Comparison of ENCODE assay signal across 1 cellular context in the genomic region with DNA sequence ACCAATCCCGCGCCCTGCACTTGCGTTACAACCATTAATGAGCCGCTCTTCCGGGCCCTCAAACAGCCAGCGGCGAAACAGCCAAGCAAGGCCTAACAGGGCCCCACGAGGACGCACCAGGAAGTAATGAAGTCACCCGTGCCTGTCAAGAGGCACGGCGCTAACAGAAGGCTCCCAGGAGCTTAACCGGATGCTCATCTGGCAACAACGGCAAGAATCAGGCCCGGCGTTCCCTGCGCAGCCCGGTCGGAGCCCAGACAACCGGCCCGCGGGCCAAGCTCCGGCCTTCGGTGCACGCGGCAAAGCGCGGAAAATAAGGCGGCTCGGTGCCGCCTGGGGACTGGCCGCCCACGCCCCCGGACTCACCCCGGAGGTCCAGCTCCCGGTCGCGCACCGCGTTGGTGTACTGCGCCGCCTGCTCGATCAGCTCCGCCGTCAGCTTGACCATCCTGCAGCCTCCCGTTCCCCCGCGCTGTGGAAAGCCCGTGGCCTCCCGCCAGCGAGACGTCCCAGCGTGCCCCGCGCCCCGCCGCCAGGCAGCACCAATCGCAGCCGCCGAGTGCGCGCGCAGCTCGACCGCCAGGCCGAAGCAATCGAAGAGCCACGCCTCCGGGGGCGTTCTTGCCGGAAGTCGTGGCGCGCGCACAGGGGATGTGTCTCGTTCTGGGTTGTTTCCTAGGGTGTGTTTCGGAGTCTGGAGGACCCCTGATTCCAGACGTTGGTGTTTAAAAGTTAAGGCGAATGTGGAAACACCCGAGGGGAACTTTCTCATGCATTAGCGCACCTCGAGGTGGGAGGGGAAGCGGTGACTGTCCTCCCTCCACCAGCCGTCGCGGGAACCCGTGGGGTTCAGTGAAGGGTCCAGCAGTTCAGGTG.
TF ChIP-seq lines count a peak whose summit lies in the region.

A gene (minus strand): TSS at position 518 of the 876 bp plus-strand sequence. CDS start 70 bp downstream, at position 448.

TF ChIP-seq in HepG2, 621 proteins besides CTCF, POLR2A, EP300 and RAD21 (continued from another document):
- TF ChIP-seq AGO2 (optimal IDR thresholded peaks at IDR 0.05; ENCODE audit: low read depth, low read length) = peak; percentile 88
- TF ChIP-seq RBM22 (optimal IDR thresholded peaks at IDR 0.05; ENCODE audit: low read length) = peak; percentile 45
- TF ChIP-seq, protein P1, sequence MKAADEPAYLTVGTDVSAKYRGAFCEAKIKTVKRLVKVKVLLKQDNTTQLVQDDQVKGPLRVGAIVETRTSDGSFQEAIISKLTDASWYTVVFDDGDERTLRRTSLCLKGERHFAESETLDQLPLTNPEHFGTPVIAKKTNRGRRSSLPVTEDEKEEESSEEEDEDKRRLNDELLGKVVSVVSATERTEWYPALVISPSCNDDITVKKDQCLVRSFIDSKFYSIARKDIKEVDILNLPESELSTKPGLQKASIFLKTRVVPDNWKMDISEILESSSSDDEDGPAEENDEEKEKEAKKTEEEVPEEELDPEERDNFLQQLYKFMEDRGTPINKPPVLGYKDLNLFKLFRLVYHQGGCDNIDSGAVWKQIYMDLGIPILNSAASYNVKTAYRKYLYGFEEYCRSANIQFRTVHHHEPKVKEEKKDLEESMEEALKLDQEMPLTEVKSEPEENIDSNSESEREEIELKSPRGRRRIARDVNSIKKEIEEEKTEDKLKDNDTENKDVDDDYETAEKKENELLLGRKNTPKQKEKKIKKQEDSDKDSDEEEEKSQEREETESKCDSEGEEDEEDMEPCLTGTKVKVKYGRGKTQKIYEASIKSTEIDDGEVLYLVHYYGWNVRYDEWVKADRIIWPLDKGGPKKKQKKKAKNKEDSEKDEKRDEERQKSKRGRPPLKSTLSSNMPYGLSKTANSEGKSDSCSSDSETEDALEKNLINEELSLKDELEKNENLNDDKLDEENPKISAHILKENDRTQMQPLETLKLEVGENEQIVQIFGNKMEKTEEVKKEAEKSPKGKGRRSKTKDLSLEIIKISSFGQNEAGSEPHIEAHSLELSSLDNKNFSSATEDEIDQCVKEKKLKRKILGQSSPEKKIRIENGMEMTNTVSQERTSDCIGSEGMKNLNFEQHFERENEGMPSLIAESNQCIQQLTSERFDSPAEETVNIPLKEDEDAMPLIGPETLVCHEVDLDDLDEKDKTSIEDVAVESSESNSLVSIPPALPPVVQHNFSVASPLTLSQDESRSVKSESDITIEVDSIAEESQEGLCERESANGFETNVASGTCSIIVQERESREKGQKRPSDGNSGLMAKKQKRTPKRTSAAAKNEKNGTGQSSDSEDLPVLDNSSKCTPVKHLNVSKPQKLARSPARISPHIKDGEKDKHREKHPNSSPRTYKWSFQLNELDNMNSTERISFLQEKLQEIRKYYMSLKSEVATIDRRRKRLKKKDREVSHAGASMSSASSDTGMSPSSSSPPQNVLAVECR (CRISPR knock-in tag; IDR thresholded peaks at IDR 0.05; ENCODE audit: borderline replicate concordance) = peak; percentile 100
- no peak for TF ChIP-seq NONO (IDR thresholded peaks at IDR 0.05)
- TF ChIP-seq NONO (CRISPR knock-in tag; conservative IDR thresholded peaks at IDR 0.05) = peak; percentile 97
- no peak for TF ChIP-seq PRPF4 (IDR thresholded peaks at IDR 0.05; ENCODE audit: low read depth, low read length, poor library complexity, severe bottlenecking)
- TF ChIP-seq, protein P2, sequence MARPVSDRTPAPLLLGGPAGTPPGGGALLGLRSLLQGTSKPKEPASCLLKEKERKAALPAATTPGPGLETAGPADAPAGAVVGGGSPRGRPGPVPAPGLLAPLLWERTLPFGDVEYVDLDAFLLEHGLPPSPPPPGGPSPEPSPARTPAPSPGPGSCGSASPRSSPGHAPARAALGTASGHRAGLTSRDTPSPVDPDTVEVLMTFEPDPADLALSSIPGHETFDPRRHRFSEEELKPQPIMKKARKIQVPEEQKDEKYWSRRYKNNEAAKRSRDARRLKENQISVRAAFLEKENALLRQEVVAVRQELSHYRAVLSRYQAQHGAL (CRISPR knock-in tag; IDR thresholded peaks at IDR 0.05; ENCODE audit: not compliant biosample characterization) = no peak
- TF ChIP-seq, protein P3, sequence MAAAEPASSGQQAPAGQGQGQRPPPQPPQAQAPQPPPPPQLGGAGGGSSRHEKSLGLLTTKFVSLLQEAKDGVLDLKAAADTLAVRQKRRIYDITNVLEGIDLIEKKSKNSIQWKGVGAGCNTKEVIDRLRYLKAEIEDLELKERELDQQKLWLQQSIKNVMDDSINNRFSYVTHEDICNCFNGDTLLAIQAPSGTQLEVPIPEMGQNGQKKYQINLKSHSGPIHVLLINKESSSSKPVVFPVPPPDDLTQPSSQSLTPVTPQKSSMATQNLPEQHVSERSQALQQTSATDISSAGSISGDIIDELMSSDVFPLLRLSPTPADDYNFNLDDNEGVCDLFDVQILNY (CRISPR knock-in tag; conservative IDR thresholded peaks at IDR 0.05) = peak; percentile 91
- peak; percentile 82 for TF ChIP-seq KLF12 (CRISPR knock-in tag; IDR thresholded peaks at IDR 0.05; ENCODE audit: borderline replicate concordance)
- peak; percentile 89 for TF ChIP-seq NR2C2 (CRISPR knock-in tag; IDR thresholded peaks at IDR 0.05; ENCODE audit: borderline replicate concordance)
- TF ChIP-seq, protein P4, sequence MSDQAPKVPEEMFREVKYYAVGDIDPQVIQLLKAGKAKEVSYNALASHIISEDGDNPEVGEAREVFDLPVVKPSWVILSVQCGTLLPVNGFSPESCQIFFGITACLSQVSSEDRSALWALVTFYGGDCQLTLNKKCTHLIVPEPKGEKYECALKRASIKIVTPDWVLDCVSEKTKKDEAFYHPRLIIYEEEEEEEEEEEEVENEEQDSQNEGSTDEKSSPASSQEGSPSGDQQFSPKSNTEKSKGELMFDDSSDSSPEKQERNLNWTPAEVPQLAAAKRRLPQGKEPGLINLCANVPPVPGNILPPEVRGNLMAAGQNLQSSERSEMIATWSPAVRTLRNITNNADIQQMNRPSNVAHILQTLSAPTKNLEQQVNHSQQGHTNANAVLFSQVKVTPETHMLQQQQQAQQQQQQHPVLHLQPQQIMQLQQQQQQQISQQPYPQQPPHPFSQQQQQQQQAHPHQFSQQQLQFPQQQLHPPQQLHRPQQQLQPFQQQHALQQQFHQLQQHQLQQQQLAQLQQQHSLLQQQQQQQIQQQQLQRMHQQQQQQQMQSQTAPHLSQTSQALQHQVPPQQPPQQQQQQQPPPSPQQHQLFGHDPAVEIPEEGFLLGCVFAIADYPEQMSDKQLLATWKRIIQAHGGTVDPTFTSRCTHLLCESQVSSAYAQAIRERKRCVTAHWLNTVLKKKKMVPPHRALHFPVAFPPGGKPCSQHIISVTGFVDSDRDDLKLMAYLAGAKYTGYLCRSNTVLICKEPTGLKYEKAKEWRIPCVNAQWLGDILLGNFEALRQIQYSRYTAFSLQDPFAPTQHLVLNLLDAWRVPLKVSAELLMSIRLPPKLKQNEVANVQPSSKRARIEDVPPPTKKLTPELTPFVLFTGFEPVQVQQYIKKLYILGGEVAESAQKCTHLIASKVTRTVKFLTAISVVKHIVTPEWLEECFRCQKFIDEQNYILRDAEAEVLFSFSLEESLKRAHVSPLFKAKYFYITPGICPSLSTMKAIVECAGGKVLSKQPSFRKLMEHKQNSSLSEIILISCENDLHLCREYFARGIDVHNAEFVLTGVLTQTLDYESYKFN (CRISPR knock-in tag; conservative IDR thresholded peaks at IDR 0.05) = peak; percentile 42; the same call in 1 of the 2 replicates
- TF ChIP-seq MIER2 (CRISPR knock-in tag; IDR thresholded peaks at IDR 0.05) = 0 out of 2 replicates have a peak, but pooled peaks have one; percentile 12
- TF ChIP-seq MATR3 (CRISPR knock-in tag; IDR thresholded peaks at IDR 0.05) = no peak
- TF ChIP-seq KLF9 (CRISPR knock-in tag; IDR thresholded peaks at IDR 0.05; ENCODE audit: low read depth) = no peak
- peak; percentile 72; the same call in 1 of the 2 replicates for TF ChIP-seq SMAD1 (CRISPR knock-in tag; IDR thresholded peaks at IDR 0.05; ENCODE audit: borderline replicate concordance, low read depth)
- TF ChIP-seq, protein P5, sequence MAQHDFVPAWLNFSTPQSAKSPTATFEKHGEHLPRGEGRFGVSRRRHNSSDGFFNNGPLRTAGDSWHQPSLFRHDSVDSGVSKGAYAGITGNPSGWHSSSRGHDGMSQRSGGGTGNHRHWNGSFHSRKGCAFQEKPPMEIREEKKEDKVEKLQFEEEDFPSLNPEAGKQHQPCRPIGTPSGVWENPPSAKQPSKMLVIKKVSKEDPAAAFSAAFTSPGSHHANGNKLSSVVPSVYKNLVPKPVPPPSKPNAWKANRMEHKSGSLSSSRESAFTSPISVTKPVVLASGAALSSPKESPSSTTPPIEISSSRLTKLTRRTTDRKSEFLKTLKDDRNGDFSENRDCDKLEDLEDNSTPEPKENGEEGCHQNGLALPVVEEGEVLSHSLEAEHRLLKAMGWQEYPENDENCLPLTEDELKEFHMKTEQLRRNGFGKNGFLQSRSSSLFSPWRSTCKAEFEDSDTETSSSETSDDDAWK (CRISPR knock-in tag; IDR thresholded peaks at IDR 0.05) = no peak
- TF ChIP-seq SRF (IDR thresholded peaks at IDR 0.05; ENCODE audit: low read depth, low read length) = peak; percentile 94
- peak; percentile 93; the same call in 1 of the 2 replicates for TF ChIP-seq MTA1 (CRISPR knock-in tag; IDR thresholded peaks at IDR 0.05; ENCODE audit: borderline replicate concordance)
- TF ChIP-seq KAT7 (CRISPR knock-in tag; IDR thresholded peaks at IDR 0.05; ENCODE audit: borderline replicate concordance) = peak; percentile 99; the same call in 1 of the 2 replicates
- peak; percentile 77 for TF ChIP-seq TAF15 (IDR thresholded peaks at IDR 0.05; ENCODE audit: low read depth, low read length, poor library complexity, severe bottlenecking)
- TF ChIP-seq YY1 (IDR thresholded peaks at IDR 0.05; ENCODE audit: insufficient read depth, insufficient replicate concordance, low read depth, low read length) = peak; percentile 90
- no peak for TF ChIP-seq JARID2 (CRISPR knock-in tag; IDR thresholded peaks at IDR 0.05; ENCODE audit: insufficient replicate concordance)
- TF ChIP-seq MAFF (IDR thresholded peaks at IDR 0.05; ENCODE audit: low read depth, low read length) = no peak
- TF ChIP-seq ZNF253 (CRISPR knock-in tag; IDR thresholded peaks at IDR 0.05; ENCODE audit: borderline replicate concordance) = peak; percentile 59; the same call in 1 of the 2 replicates
- TF ChIP-seq SMAD3 (CRISPR knock-in tag; IDR thresholded peaks at IDR 0.05) = peak; percentile 79; the same call in 1 of the 2 replicates
